Comparison of ENCODE assay signal across 8 cellular contexts in the genomic region with DNA sequence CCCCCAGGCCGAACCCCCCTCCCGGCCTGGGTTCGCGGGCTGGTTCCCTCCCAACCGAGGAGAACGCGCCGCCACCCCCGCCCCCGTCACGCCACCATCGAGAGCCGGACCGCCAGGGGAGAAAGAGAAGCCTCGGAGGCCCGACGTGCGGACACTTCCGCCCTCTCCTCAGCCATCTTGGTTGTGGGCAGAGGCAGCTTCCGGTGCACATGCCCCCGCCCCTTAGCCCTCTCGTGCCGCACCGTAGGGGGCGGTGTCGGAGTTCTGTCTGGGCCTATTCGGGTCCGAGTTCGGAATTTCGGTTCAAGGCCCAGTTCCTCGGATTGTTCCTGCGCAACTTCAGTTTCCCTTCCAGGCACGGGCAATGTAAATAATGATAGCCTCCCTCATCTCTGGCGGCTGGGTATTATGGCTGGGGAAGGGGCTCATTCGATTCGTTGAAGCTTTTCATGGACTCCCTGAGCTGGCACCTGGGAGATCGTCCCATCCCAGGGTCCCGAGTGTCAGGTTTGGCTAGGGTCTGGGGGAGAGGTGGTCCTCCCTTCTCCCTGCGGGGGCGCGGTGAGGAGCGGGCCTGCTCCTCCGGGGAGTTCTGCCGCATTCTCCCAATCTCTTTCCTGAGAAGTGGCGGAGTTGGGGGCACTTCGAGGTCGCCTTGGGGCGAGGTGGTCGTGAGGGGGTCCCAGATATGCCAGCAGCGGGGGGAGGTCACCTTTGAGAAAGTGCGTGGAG. TPM values are rescaled to one million over a fixed set of nuclear protein-coding genes. Genes with fewer than 3 reads are reported as not detected.
DNase-seq lines count a peak whose midpoint lies in the region; ATAC-seq and TF ChIP-seq lines count a peak whose summit lies in the region.

A gene with protein sequence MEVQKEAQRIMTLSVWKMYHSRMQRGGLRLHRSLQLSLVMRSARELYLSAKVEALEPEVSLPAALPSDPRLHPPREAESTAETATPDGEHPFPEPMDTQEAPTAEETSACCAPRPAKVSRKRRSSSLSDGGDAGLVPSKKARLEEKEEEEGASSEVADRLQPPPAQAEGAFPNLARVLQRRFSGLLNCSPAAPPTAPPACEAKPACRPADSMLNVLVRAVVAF (plus strand): TSS at position 225 of the 732 bp plus-strand sequence. CDS start 2,776 bp downstream, outside the sequence.
A gene with protein sequence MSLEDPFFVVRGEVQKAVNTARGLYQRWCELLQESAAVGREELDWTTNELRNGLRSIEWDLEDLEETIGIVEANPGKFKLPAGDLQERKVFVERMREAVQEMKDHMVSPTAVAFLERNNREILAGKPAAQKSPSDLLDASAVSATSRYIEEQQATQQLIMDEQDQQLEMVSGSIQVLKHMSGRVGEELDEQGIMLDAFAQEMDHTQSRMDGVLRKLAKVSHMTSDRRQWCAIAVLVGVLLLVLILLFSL (minus strand): TSS at position 189 of the 732 bp plus-strand sequence. CDS start 202 bp downstream, outside the sequence.

- H3K4me1 ChIP-seq in adrenal gland (replicated peaks in 1 of 2) (peaks cover 16 to 26% of the 10 kb centered on the region in 2 donors), heart right ventricle (peaks cover 0 to 33% (median 24%) of the 10 kb centered on the region in 9 donors), upper lobe of right lung (peaks cover 14% of the 10 kb centered on the region)

- peaks cover 9% of the 10 kb centered on the region for H3K27me3 Mint-ChIP-seq in T-helper 1 cell treated with Interleukin-12 subunit alpha and Interleukin-12 subunit beta and Interleukin-4 antibody, amounts not matched to agents 30 μg/mL and 1 μg/mL, for 36 hours (ENCODE audit: low read depth)
- H3K27me3 Mint-ChIP-seq in progenitor cell of endocrine pancreas, result no peaks in the 10 kb centered on the region

- 0 to 1% (median 0%) methylated on average over 8 to 50 of the region's 51 CpGs for WGBS in adrenal gland, 4 donors
- 0% methylated on average over 51 of the region's 51 CpGs for WGBS in heart right ventricle, 2 donors

- H3K9me3 ChIP-seq in adrenal gland (replicated peaks in 1 of 3) (no peaks in the 10 kb centered on the region), heart right ventricle (no peaks in the 10 kb centered on the region), upper lobe of right lung (no peaks in the 10 kb centered on the region)

- POLR2A ChIA-PET in GM10248 (lab: Yijun Ruan, JAX), result interaction anchor here (0.7 kb wide), 1 partner anchor 20 kb away, joined by 3 read pairs; no protein-coding TSS in a partner anchor

- peak; percentile 94 for DNase-seq in GM10248 (ENCODE audit: extremely low spot score)
- peak; percentile 94 for DNase-seq in NCI-H146 treated with DMSO at 0.1 percent for 48 hours (lab: John Stamatoyannopoulos, UW; ENCODE audit: unreplicated experiment)
- DNase-seq in adrenal gland, result peak; percentile 96 to 98 (median 97)
- peak; percentile 94 to 98 for DNase-seq in heart right ventricle
- peak; percentile 85 for DNase-seq in progenitor cell of endocrine pancreas (ENCODE audit: low spot score, unreplicated experiment)
- peak; percentile 98 for DNase-seq in upper lobe of right lung

- H3K4me1 Mint-ChIP-seq in T-helper 1 cell treated with Interleukin-12 subunit alpha and Interleukin-12 subunit beta and Interleukin-4 antibody, amounts not matched to agents 30 μg/mL and 1 μg/mL, for 36 hours (ENCODE audit: low read depth), result peaks cover 36% of the 10 kb centered on the region
- H3K4me1 Mint-ChIP-seq in progenitor cell of endocrine pancreas (ENCODE audit: low read depth), result peaks cover 12% of the 10 kb centered on the region

- CTCF ChIA-PET in GM10248 (lab: Yijun Ruan, JAX), result interaction anchor here (0.6 to 2.1 kb wide), 5 partner anchors 22 to 112 kb away, joined by 3 to 9 read pairs (median 3); no protein-coding TSS in a partner anchor

- H3K4me3 ChIP-seq in adrenal gland, result peak within 1 kb of the TSS; percentile 44 to 88 (median 70)
- H3K4me3 ChIP-seq in heart right ventricle, result peak within 1 kb of the TSS; percentile 64 to 100 (median 92)
- peak within 1 kb of the TSS; percentile 96 for H3K4me3 ChIP-seq in upper lobe of right lung

- no peaks in the 10 kb centered on the region for H3K27me3 ChIP-seq in adrenal gland
- H3K27me3 ChIP-seq in heart right ventricle, result no peaks in the 10 kb centered on the region
- H3K27me3 ChIP-seq in upper lobe of right lung, result no peaks in the 10 kb centered on the region

- H3K27ac ChIP-seq in adrenal gland (peak within 1 kb of the TSS; percentile 97 to 100 (median 98)), heart right ventricle (peak within 1 kb of the TSS; percentile 91 to 100 (median 98)), upper lobe of right lung (peak within 1 kb of the TSS; percentile 99)

- H3K36me3 Mint-ChIP-seq in T-helper 1 cell treated with Interleukin-12 subunit alpha and Interleukin-12 subunit beta and Interleukin-4 antibody, amounts not matched to agents 30 μg/mL and 1 μg/mL, for 36 hours (ENCODE audit: low read depth), result peaks cover 26% of the 10 kb centered on the region
- peaks cover 10% of the 10 kb centered on the region for H3K36me3 Mint-ChIP-seq in progenitor cell of endocrine pancreas (ENCODE audit: insufficient read depth)

- peak within 1 kb of the TSS; percentile 99 for H3K4me3 Mint-ChIP-seq in T-helper 1 cell treated with Interleukin-12 subunit alpha and Interleukin-12 subunit beta and Interleukin-4 antibody, amounts not matched to agents 30 μg/mL and 1 μg/mL, for 36 hours
- H3K4me3 Mint-ChIP-seq in progenitor cell of endocrine pancreas (ENCODE audit: low read depth), result peak within 1 kb of the TSS; percentile 96

- ATAC-seq in HG02678 (IDR thresholded peaks at IDR 0.05; ENCODE audit: unreplicated experiment) (peak; percentile 38), heart right ventricle (peak; percentile 63 to 82 (median 78)), upper lobe of right lung (peak; percentile 77)

- intact Hi-C loops in adrenal gland (cut with DNase I), result no loop called here
- intact Hi-C loops in heart right ventricle (cut with DNase I), result loop anchor here in 7 of 10 donors (1.0 to 10.0 kb wide), 13 partner anchors 33 to 697 kb away; a partner anchor contains a TSS
- intact Hi-C loops in upper lobe of right lung (cut with DNase I), result no loop called here

- peak; percentile 81 to 97 for TF ChIP-seq POLR2A in adrenal gland (IDR thresholded peaks at IDR 0.05)

- no peaks in the 10 kb centered on the region for H3K9me3 Mint-ChIP-seq in T-helper 1 cell treated with Interleukin-12 subunit alpha and Interleukin-12 subunit beta and Interleukin-4 antibody, amounts not matched to agents 30 μg/mL and 1 μg/mL, for 36 hours
- H3K9me3 Mint-ChIP-seq in progenitor cell of endocrine pancreas (ENCODE audit: low read depth), result no peaks in the 10 kb centered on the region

- TF ChIP-seq CTCF in GM10248 (IDR thresholded peaks at IDR 0.05; ENCODE audit: control extremely low read depth, extremely low read depth, low read depth, missing control alignments), result peak; percentile 51
- TF ChIP-seq CTCF in adrenal gland (IDR thresholded peaks at IDR 0.05), result peak; percentile 36 to 67 (median 54)
- TF ChIP-seq CTCF in heart right ventricle (IDR thresholded peaks at IDR 0.05), result peak; percentile 31 to 80 (median 67)
- peak; percentile 56 for TF ChIP-seq CTCF in progenitor cell of endocrine pancreas (IDR thresholded peaks at IDR 0.05; ENCODE audit: unreplicated experiment)
- peak; percentile 47 for TF ChIP-seq CTCF in upper lobe of right lung (IDR thresholded peaks at IDR 0.05)

- H3K27ac Mint-ChIP-seq in T-helper 1 cell treated with Interleukin-12 subunit alpha and Interleukin-12 subunit beta and Interleukin-4 antibody, amounts not matched to agents 30 μg/mL and 1 μg/mL, for 36 hours, result peak within 1 kb of the TSS; percentile 88
- H3K27ac Mint-ChIP-seq in progenitor cell of endocrine pancreas, result peak within 1 kb of the TSS; percentile 99

- H3K36me3 ChIP-seq in adrenal gland (replicated peaks in 1 of 2) (no peaks in the 10 kb centered on the region), heart right ventricle (peaks cover 0 to 23% (median 2%) of the 10 kb centered on the region in 9 donors), upper lobe of right lung (peaks cover 1% of the 10 kb centered on the region)

RNA-seq across cellular contexts. Expression of the first gene that starts in this region (rescaled TPM):
- total RNA-seq in adrenal gland (100 to 1,000 TPM in 2 of 8 donors, 10 to 100 TPM in 6; 36.4 to 121 (median 61.8) TPM), heart right ventricle (10 to 100 TPM; 19.2 to 54.6 (median 36.0) TPM), progenitor cell of endocrine pancreas (88.4 and 93.4 TPM in 2 replicates), upper lobe of right lung (104 TPM)
- polyA plus RNA-seq in adrenal gland (100 to 1,000 TPM in 1 of 3 donors, 10 to 100 TPM in 1, 1 to 10 TPM in 1; 7.4 to 120 (median 97.1) TPM), heart right ventricle (10 to 100 TPM; 29.5 to 42.8 TPM)

RNA-seq across cellular contexts. Expression of the second gene that starts in this region (rescaled TPM):
- total RNA-seq in adrenal gland (10 to 100 TPM; 30.5 to 90.7 (median 65.0) TPM), heart right ventricle (10 to 100 TPM; 18.7 to 50.4 (median 25.4) TPM), progenitor cell of endocrine pancreas (49.2 and 55.9 TPM in 2 replicates), upper lobe of right lung (65.4 TPM)
- polyA plus RNA-seq in adrenal gland (100 to 1,000 TPM in 2 of 3 donors, 10 to 100 TPM in 1; 16.0 to 182 (median 159) TPM), heart right ventricle (10 to 100 TPM; 60.5 to 69.9 TPM)

Comparison
In these comparisons a context has a peak if more than half of its experiments do, and no peak if none do; other contexts are left out.
1. Peak in every context shown above with its lines: DNase-seq, ATAC-seq, H3K4me3 ChIP-seq and H3K27ac ChIP-seq.
2. intact Hi-C loops: an anchor here in heart right ventricle (1.0 to 10.0 kb wide); none called in adrenal gland and upper lobe of right lung.